1 cellular context compared by ENCODE assay signal in genomic region chr6:34288581-34288980, GRCh38.
TF ChIP-seq lines count a peak whose summit lies in the region.

No MANE protein-coding gene starts in this region.

TF ChIP-seq in endothelial cell of umbilical vein, 7 proteins besides CTCF, POLR2A, EP300 and RAD21 (continued from another document):
- TF ChIP-seq FOS (IDR thresholded peaks at IDR 0.05; ENCODE audit: borderline replicate concordance, insufficient read depth, low read length) (no peak), JUN (IDR thresholded peaks at IDR 0.05; ENCODE audit: borderline replicate concordance, insufficient read depth, insufficient read length, low read depth) (no peak), GATA2 (IDR thresholded peaks at IDR 0.05; ENCODE audit: insufficient read depth, insufficient read length, low read depth, low read length) (no peak)
TF ChIP-seq in endothelial cell of umbilical vein: peak in this region for 0.
